Comparison of ENCODE assay signal across 8 cellular contexts in genomic region chr19:47483200-47483599, GRCh38. TPM values are rescaled to one million over a fixed set of nuclear protein-coding genes. Genes with fewer than 3 reads are reported as not detected.
DNase-seq lines count a peak whose midpoint lies in the region; ATAC-seq and TF ChIP-seq lines count a peak whose summit lies in the region.

No MANE protein-coding gene starts in this region.

- DNase-seq in left ventricle myocardium superior = peak; percentile 25
- no peak for DNase-seq in right atrium auricular region (ENCODE audit: low spot score)
- no peak for DNase-seq in astrocyte of the spinal cord (ENCODE audit: low read depth, low spot score)
- no peak for DNase-seq in memory B cell (ENCODE audit: low spot score in 2 of 2)
- no peak for DNase-seq in vagina (ENCODE audit: extremely low spot score in 2 of 2)
- DNase-seq in LoVo (ENCODE audit: low spot score) = no peak
- no peak for DNase-seq in HuH-7.5 (ENCODE audit: low spot score)

- TF ChIP-seq CTCF in right atrium auricular region (IDR thresholded peaks at IDR 0.05) = no peak
- no peak for TF ChIP-seq CTCF in astrocyte of the spinal cord (IDR thresholded peaks at IDR 0.05; ENCODE audit: low read depth, low read length)
- no peak for TF ChIP-seq CTCF in vagina (IDR thresholded peaks at IDR 0.05)

- in situ Hi-C loops in astrocyte of the spinal cord (cut with HindIII; ENCODE audit: low sequenced_read_pairs) = no loop called here

- no peaks in the 10 kb centered on the region for H3K27me3 ChIP-seq in right atrium auricular region
- no peaks in the 10 kb centered on the region for H3K27me3 ChIP-seq in vagina

- peak overlapping the region in 1 of 2 donors; percentile 72 for H3K4me3 ChIP-seq in right atrium auricular region
- peak overlapping the region; percentile 64 for H3K4me3 ChIP-seq in astrocyte of the spinal cord (ENCODE audit: low read depth, low read length)
- H3K4me3 ChIP-seq in vagina = peak overlapping the region; percentile 61 to 63

- H3K4me3 Mint-ChIP-seq in memory B cell = peak overlapping the region; percentile 11

- H3K36me3 ChIP-seq in right atrium auricular region (peaks cover 11% of the 10 kb centered on the region), vagina (peaks cover 0 to 7% of the 10 kb centered on the region in 2 donors)

- TF ChIP-seq POLR2A in vagina (IDR thresholded peaks at IDR 0.05) = no peak

- H3K9me3 ChIP-seq in right atrium auricular region (no peaks in the 10 kb centered on the region), vagina (no peaks in the 10 kb centered on the region)

- no peaks in the 10 kb centered on the region for H3K27me3 Mint-ChIP-seq in memory B cell

- intact Hi-C loops in left ventricle myocardium superior (cut with micrococcal nuclease) = no loop called here
- intact Hi-C loops in vagina (cut with DNase I) = no loop called here

- H3K9me3 Mint-ChIP-seq in memory B cell = no peaks in the 10 kb centered on the region

- peaks cover 2% of the 10 kb centered on the region for H3K36me3 Mint-ChIP-seq in memory B cell

- no peak overlapping the region for H3K27ac Mint-ChIP-seq in memory B cell

- no peak overlapping the region for H3K27ac ChIP-seq in right atrium auricular region
- H3K27ac ChIP-seq in vagina = no peak overlapping the region

- ATAC-seq in left ventricle myocardium superior (no peak), memory B cell (ENCODE audit: low read depth) (no peak), HG02588 (IDR thresholded peaks at IDR 0.05; ENCODE audit: unreplicated experiment) (no peak)

- H3K4me1 ChIP-seq in right atrium auricular region (peaks cover 0 to 20% of the 10 kb centered on the region in 2 donors), vagina (peaks cover 25% of the 10 kb centered on the region)

- H3K4me1 Mint-ChIP-seq in memory B cell = peaks cover 17% of the 10 kb centered on the region

RNA-seq across cellular contexts. Expression of gene KPTN, which starts 0.8 kb away (rescaled TPM):
- total RNA-seq in left ventricle myocardium superior (12.3 TPM), right atrium auricular region (1 to 10 TPM; 2.8 to 2.9 TPM), vagina (9.6 TPM)

RNA-seq across cellular contexts. Expression of gene SLC8A2, which starts 11.5 kb away (rescaled TPM):
- not detected for total RNA-seq in left ventricle myocardium superior
- total RNA-seq in right atrium auricular region = under 1 TPM; 0.28 to 0.37 TPM
- total RNA-seq in vagina = 0.49 TPM

RNA-seq across cellular contexts. Expression of gene NAPA, which starts 31.7 kb away (rescaled TPM):
- total RNA-seq in left ventricle myocardium superior (123 TPM), right atrium auricular region (100 to 1,000 TPM; 127 to 213 TPM), vagina (108 TPM)
